Comparison of ENCODE assay signal across 10 cellular contexts in the genomic region with DNA sequence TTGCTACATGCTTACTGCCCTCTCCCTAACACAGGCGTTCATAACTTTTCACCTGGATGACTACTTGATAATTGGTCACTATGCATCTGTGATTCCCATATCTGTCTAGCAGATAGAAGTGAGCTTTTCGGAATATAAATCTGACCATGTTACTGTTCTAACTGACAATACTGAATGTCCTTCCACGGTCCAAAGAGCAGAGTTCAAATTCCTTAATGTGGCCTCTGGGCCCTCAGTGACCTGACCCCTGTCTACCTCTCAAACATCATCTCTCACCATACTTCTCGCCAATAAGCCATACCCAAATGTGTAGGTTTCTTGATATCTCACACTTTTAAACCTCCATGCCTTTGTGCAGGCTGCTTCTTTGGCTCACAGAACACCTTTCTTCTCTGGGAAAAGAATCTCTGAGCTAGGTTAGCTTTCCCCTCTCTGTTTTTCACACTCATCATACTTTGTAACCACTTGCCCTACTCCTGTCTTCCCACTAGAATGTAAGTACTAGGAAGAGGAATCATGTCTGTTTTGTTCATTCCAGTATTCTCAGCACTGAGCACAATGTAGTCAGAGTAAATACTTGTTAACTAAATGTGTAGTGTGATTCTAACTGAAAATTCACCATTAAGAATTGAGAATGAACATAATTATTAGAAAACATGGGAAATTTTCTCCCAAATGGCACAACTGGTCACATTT. TPM values are rescaled to one million over a fixed set of nuclear protein-coding genes. Genes with fewer than 3 reads are reported as not detected.
DNase-seq lines count a peak whose midpoint lies in the region; ATAC-seq, FAIRE-seq and TF ChIP-seq lines count a peak whose summit lies in the region.
"Had no signal": no experiment of that assay in that cellular context is flagged by ENCODE, and none has a peak within 500 bp of the region (broad histone marks: within the 10 kb centered on the region; RNA-seq: fewer than 3 reads in every experiment).

No MANE protein-coding gene starts in this region.

- POLR2A ChIA-PET in WTC11 (lab: Charles Lee), result no interaction called here

- CTCF ChIA-PET in WTC11 (lab: Charles Lee), result interaction anchor here (1.7 kb wide), 1 partner anchor 188 kb away, joined by 4 read pairs; no protein-coding TSS in a partner anchor

- peak overlapping the region; percentile 51 for H3K27ac Mint-ChIP-seq in activated naive CD8-positive, alpha-beta T cell
- no peak overlapping the region for H3K27ac Mint-ChIP-seq in activated naive CD8-positive, alpha-beta T cell treated with anti-CD3 and anti-CD28 coated beads, Interleukin-2, amount 50 U/mL, for 24 hours
- peak overlapping the region; percentile 60 for H3K27ac Mint-ChIP-seq in stimulated activated effector memory CD8-positive, alpha-beta T cell treated with anti-CD3 and anti-CD28 coated beads, Interleukin-12 subunit alpha, Interleukin-12 subunit beta, amount 100 ng/mL, for 72 hours
- no peak overlapping the region for H3K27ac Mint-ChIP-seq in WTC11
- H3K27ac Mint-ChIP-seq: activated T-cell treated with anti-CD3 and anti-CD28 coated beads, Interleukin-2, amount 50 U/mL, for 24 hours had no signal

- no peak for TF ChIP-seq POLR2A in GM12891 (IDR thresholded peaks at IDR 0.05; ENCODE audit: low read depth, low read length)

- no peak for TF ChIP-seq CTCF in WTC11 (IDR thresholded peaks at IDR 0.05)

- FAIRE-seq in RCC 7860 (lab: Jason Lieb, UNC), result no peak
- FAIRE-seq in GM12891 (lab: Jason Lieb, UNC), result no peak

- H3K36me3 Mint-ChIP-seq in activated naive CD8-positive, alpha-beta T cell, result peaks cover 17% of the 10 kb centered on the region
- H3K36me3 Mint-ChIP-seq in activated naive CD8-positive, alpha-beta T cell treated with anti-CD3 and anti-CD28 coated beads, Interleukin-2, amount 50 U/mL, for 24 hours (ENCODE audit: low read depth), result no peaks in the 10 kb centered on the region
- H3K36me3 Mint-ChIP-seq in stimulated activated effector memory CD8-positive, alpha-beta T cell treated with anti-CD3 and anti-CD28 coated beads, Interleukin-12 subunit alpha, Interleukin-12 subunit beta, amount 100 ng/mL, for 72 hours, result no peaks in the 10 kb centered on the region
- no peaks in the 10 kb centered on the region for H3K36me3 Mint-ChIP-seq in WTC11

- H3K4me3 Mint-ChIP-seq in activated naive CD8-positive, alpha-beta T cell, result no peak overlapping the region
- H3K4me3 Mint-ChIP-seq in activated naive CD8-positive, alpha-beta T cell treated with anti-CD3 and anti-CD28 coated beads, Interleukin-2, amount 50 U/mL, for 24 hours, result no peak overlapping the region
- no peak overlapping the region for H3K4me3 Mint-ChIP-seq in stimulated activated effector memory CD8-positive, alpha-beta T cell treated with anti-CD3 and anti-CD28 coated beads, Interleukin-12 subunit alpha, Interleukin-12 subunit beta, amount 100 ng/mL, for 72 hours
- no peak overlapping the region for H3K4me3 Mint-ChIP-seq in WTC11
- H3K4me3 Mint-ChIP-seq: activated T-cell treated with anti-CD3 and anti-CD28 coated beads, Interleukin-2, amount 50 U/mL, for 24 hours had no signal

- no peaks in the 10 kb centered on the region for H3K27me3 Mint-ChIP-seq in activated naive CD8-positive, alpha-beta T cell
- no peaks in the 10 kb centered on the region for H3K27me3 Mint-ChIP-seq in activated naive CD8-positive, alpha-beta T cell treated with anti-CD3 and anti-CD28 coated beads, Interleukin-2, amount 50 U/mL, for 24 hours
- no peaks in the 10 kb centered on the region; the same call in 1 of the 2 replicates for H3K27me3 Mint-ChIP-seq in WTC11 (ENCODE audit: low read depth)
- H3K27me3 Mint-ChIP-seq: activated T-cell treated with anti-CD3 and anti-CD28 coated beads, Interleukin-2, amount 50 U/mL, for 24 hours had no signal

- no peak for DNase-seq in activated naive CD8-positive, alpha-beta T cell treated with anti-CD3 and anti-CD28 coated beads, Interleukin-2, amount 50 U/mL, for 24 hours
- DNase-seq in RCC 7860 (ENCODE audit: low spot score) (peak; percentile 61), GM12891 (ENCODE audit: insufficient read length, low spot score) (no peak), WTC11 (ENCODE audit: low spot score) (no peak)
- DNase-seq in stimulated activated effector memory CD8-positive, alpha-beta T cell treated with anti-CD3 and anti-CD28 coated beads, Interleukin-12 subunit alpha, Interleukin-12 subunit beta, amount 100 ng/mL, for 72 hours (ENCODE audit: low spot score in 2 of 2), result no peak
- no peak for DNase-seq in effector CD4-positive, alpha-beta T cell
- DNase-seq: activated T-cell treated with anti-CD3 and anti-CD28 coated beads, Interleukin-2, amount 50 U/mL, for 24 hours; left colon had no signal

- no peak for ATAC-seq in activated naive CD8-positive, alpha-beta T cell treated with anti-CD3 and anti-CD28 coated beads, Interleukin-2, amount 50 U/mL, for 24 hours
- ATAC-seq in HG02870 (IDR thresholded peaks at IDR 0.05; ENCODE audit: unreplicated experiment), result peak; percentile 27
- peak; percentile 11 for ATAC-seq in stimulated activated effector memory CD8-positive, alpha-beta T cell treated with anti-CD3 and anti-CD28 coated beads, Interleukin-12 subunit alpha, Interleukin-12 subunit beta, amount 100 ng/mL, for 72 hours
- no peak for ATAC-seq in WTC11
- ATAC-seq: left colon had no signal

- no peaks in the 10 kb centered on the region for H3K9me3 Mint-ChIP-seq in activated naive CD8-positive, alpha-beta T cell (ENCODE audit: low read depth)
- H3K9me3 Mint-ChIP-seq in activated naive CD8-positive, alpha-beta T cell treated with anti-CD3 and anti-CD28 coated beads, Interleukin-2, amount 50 U/mL, for 24 hours, result no peaks in the 10 kb centered on the region
- H3K9me3 Mint-ChIP-seq in stimulated activated effector memory CD8-positive, alpha-beta T cell treated with anti-CD3 and anti-CD28 coated beads, Interleukin-12 subunit alpha, Interleukin-12 subunit beta, amount 100 ng/mL, for 72 hours, result no peaks in the 10 kb centered on the region
- no peaks in the 10 kb centered on the region for H3K9me3 Mint-ChIP-seq in WTC11
- H3K9me3 Mint-ChIP-seq: activated T-cell treated with anti-CD3 and anti-CD28 coated beads, Interleukin-2, amount 50 U/mL, for 24 hours had no signal

- peaks cover 16% of the 10 kb centered on the region for H3K4me1 Mint-ChIP-seq in activated naive CD8-positive, alpha-beta T cell (ENCODE audit: low read depth)
- H3K4me1 Mint-ChIP-seq in activated naive CD8-positive, alpha-beta T cell treated with anti-CD3 and anti-CD28 coated beads, Interleukin-2, amount 50 U/mL, for 24 hours, result peaks cover 36% of the 10 kb centered on the region
- H3K4me1 Mint-ChIP-seq in stimulated activated effector memory CD8-positive, alpha-beta T cell treated with anti-CD3 and anti-CD28 coated beads, Interleukin-12 subunit alpha, Interleukin-12 subunit beta, amount 100 ng/mL, for 72 hours, result peaks cover 38% of the 10 kb centered on the region
- no peaks in the 10 kb centered on the region for H3K4me1 Mint-ChIP-seq in WTC11

TF ChIP-seq in GM12891, 5 proteins besides CTCF, POLR2A, EP300 and RAD21:
- TF ChIP-seq POU2F2 (IDR thresholded peaks at IDR 0.05; ENCODE audit: low read depth, low read length) (no peak), TAF1 (IDR thresholded peaks at IDR 0.05; ENCODE audit: low read depth, low read length) (no peak), PAX5 (IDR thresholded peaks at IDR 0.05; ENCODE audit: insufficient read depth, low read length, severe bottlenecking) (no peak), SPI1 (IDR thresholded peaks at IDR 0.05; ENCODE audit: low read depth, low read length) (no peak), POLR2AphosphoS5 (IDR thresholded peaks at IDR 0.05; ENCODE audit: low read depth, low read length) (no peak)

TF ChIP-seq in WTC11, 78 proteins besides CTCF, POLR2A, EP300 and RAD21 (continues in another document):
- TF ChIP-seq RELA (CRISPR knock-in tag; IDR thresholded peaks at IDR 0.05; ENCODE audit: borderline replicate concordance) (no peak), RORB (CRISPR knock-in tag; IDR thresholded peaks at IDR 0.05) (no peak), ETV6 (CRISPR knock-in tag; IDR thresholded peaks at IDR 0.05) (no peak), TP53 (CRISPR knock-in tag; IDR thresholded peaks at IDR 0.05) (no peak), GABPB1 (CRISPR knock-in tag; IDR thresholded peaks at IDR 0.05) (no peak)
- TF ChIP-seq, protein P1, sequence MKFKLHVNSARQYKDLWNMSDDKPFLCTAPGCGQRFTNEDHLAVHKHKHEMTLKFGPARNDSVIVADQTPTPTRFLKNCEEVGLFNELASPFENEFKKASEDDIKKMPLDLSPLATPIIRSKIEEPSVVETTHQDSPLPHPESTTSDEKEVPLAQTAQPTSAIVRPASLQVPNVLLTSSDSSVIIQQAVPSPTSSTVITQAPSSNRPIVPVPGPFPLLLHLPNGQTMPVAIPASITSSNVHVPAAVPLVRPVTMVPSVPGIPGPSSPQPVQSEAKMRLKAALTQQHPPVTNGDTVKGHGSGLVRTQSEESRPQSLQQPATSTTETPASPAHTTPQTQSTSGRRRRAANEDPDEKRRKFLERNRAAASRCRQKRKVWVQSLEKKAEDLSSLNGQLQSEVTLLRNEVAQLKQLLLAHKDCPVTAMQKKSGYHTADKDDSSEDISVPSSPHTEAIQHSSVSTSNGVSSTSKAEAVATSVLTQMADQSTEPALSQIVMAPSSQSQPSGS (CRISPR knock-in tag; IDR thresholded peaks at IDR 0.05; ENCODE audit: borderline replicate concordance, low read depth), result no peak
- TF ChIP-seq, protein P2, sequence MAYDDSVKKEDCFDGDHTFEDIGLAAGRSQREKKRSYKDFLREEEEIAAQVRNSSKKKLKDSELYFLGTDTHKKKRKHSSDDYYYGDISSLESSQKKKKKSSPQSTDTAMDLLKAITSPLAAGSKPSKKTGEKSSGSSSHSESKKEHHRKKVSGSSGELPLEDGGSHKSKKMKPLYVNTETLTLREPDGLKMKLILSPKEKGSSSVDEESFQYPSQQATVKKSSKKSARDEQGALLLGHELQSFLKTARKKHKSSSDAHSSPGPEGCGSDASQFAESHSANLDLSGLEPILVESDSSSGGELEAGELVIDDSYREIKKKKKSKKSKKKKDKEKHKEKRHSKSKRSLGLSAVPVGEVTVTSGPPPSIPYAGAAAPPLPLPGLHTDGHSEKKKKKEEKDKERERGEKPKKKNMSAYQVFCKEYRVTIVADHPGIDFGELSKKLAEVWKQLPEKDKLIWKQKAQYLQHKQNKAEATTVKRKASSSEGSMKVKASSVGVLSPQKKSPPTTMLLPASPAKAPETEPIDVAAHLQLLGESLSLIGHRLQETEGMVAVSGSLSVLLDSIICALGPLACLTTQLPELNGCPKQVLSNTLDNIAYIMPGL (CRISPR knock-in tag; IDR thresholded peaks at IDR 0.05), result no peak

RNA-seq across cellular contexts. Expression of a gene that starts 39.2 kb away (rescaled TPM):
- polyA plus RNA-seq in GM12891 (2012; ENCODE audit: low read depth, missing spikeins), result 0.05 TPM
- 1.4 to 1.8 TPM (median 1.6 TPM) in 3 replicates for total RNA-seq in WTC11 (2021)

Comparison
In these comparisons a context has a peak if more than half of its experiments do, and no peak if none do; other contexts are left out.
1. H3K27ac Mint-ChIP-seq: peak in activated naive CD8-positive, alpha-beta T cell (single experiment) and stimulated activated effector memory CD8-positive, alpha-beta T cell treated with anti-CD3 and anti-CD28 coated beads, Interleukin-12 subunit alpha, Interleukin-12 subunit beta, amount 100 ng/mL, for 72 hours (single experiment); none in activated naive CD8-positive, alpha-beta T cell treated with anti-CD3 and anti-CD28 coated beads, Interleukin-2, amount 50 U/mL, for 24 hours (single experiment) and WTC11 (single experiment).
2. ATAC-seq: peak in HG02870 (single experiment) and stimulated activated effector memory CD8-positive, alpha-beta T cell treated with anti-CD3 and anti-CD28 coated beads, Interleukin-12 subunit alpha, Interleukin-12 subunit beta, amount 100 ng/mL, for 72 hours (single experiment); none in activated naive CD8-positive, alpha-beta T cell treated with anti-CD3 and anti-CD28 coated beads, Interleukin-2, amount 50 U/mL, for 24 hours (single experiment) and WTC11 (single experiment).